ENCODE assay signal across 10 cellular contexts in genomic region chrX:2708016-2708415, GRCh38. TPM values are rescaled to one million over a fixed set of nuclear protein-coding genes. Genes with fewer than 3 reads are reported as not detected.
A peak's percentile ranks its signal among the peaks of the same experiment; 100 is the strongest.
DNase-seq lines count a peak whose midpoint lies in the region; ATAC-seq, FAIRE-seq and TF ChIP-seq lines count a peak whose summit lies in the region.
"Had no signal": no experiment of that assay in that cellular context is flagged by ENCODE, and none has a peak within 500 bp of the region (broad histone marks: within the 10 kb centered on the region; RNA-seq: fewer than 3 reads in every experiment).

No MANE protein-coding gene starts in this region.

- no peaks in the 10 kb centered on the region for H3K27me3 ChIP-seq in BLaER1 treated with 17β-estradiol and CSF1 and Interleukin-3, amounts not matched to agents 10 nM and 100 nM
- H3K27me3 ChIP-seq in HUES6 (ENCODE audit: control insufficient read depth, insufficient read depth, low read length), result no peaks in the 10 kb centered on the region
- H3K27me3 ChIP-seq in GM12878 (replicated peaks in 1 of 2; ENCODE audit: control insufficient read depth in 2 of 2, insufficient read depth in 2 of 2, low read length in 1 of 2), result no peaks in the 10 kb centered on the region
- no peaks in the 10 kb centered on the region for H3K27me3 ChIP-seq in muscle layer of duodenum (ENCODE audit: low read depth, low read length)

- in situ Hi-C loops in GM12878 (cut with MboI), result no loop called here

- peaks cover 12 to 98% (median 31%) of the 10 kb centered on the region in 11 experiments; a peak in 17 of 22 replicates for H4K20me1 ChIP-seq in BLaER1 treated with 17β-estradiol and CSF1 and Interleukin-3, amounts not matched to agents 10 nM and 100 nM
- H4K20me1 ChIP-seq in GM12878 (ENCODE audit: control insufficient read depth, insufficient read depth), result no peaks in the 10 kb centered on the region

- H3K4me2 ChIP-seq in BLaER1 treated with 17β-estradiol and CSF1 and Interleukin-3, amounts not matched to agents 10 nM and 100 nM, result peak overlapping the region; percentile 84 to 99 (median 91)
- H3K4me2 ChIP-seq in GM12878 (ENCODE audit: control insufficient read depth, insufficient read depth), result peak overlapping the region; percentile 64; the same call in 1 of the 2 replicates

- FAIRE-seq in GM12878 (lab: Jason Lieb, UNC), result no peak
- FAIRE-seq: endometrium had no signal

- H3K4me1 ChIP-seq in BLaER1 treated with 17β-estradiol and CSF1 and Interleukin-3, amounts not matched to agents 10 nM and 100 nM, result peaks cover 91 to 98% (median 96%) of the 10 kb centered on the region in 10 experiments
- H3K4me1 ChIP-seq in HUES6 (ENCODE audit: control insufficient read depth, insufficient read depth, low read length) (peaks cover 49% of the 10 kb centered on the region), GM12878 (ENCODE audit: control insufficient read depth, insufficient read depth, low read length) (peaks cover 34% of the 10 kb centered on the region), muscle layer of duodenum (ENCODE audit: control insufficient read depth in 1 of 2, insufficient read depth in 2 of 2, low read length in 2 of 2) (peaks cover 18 to 74% of the 10 kb centered on the region in 2 donors)

- no peak for TF ChIP-seq RAD21 in GM12878 (IDR thresholded peaks at IDR 0.05; ENCODE audit: insufficient read depth, low read depth, low read length)

- POLR2A ChIA-PET in GM12878 (lab: Charles Lee), result no interaction called here

- CTCF ChIA-PET in GM12878 (lab: Yijun Ruan, JAX), result no interaction called here

- peak; percentile 31 for ATAC-seq in GM12878

- no peak for TF ChIP-seq POLR2A in GM12878 (IDR thresholded peaks at IDR 0.05; ENCODE audit: low read depth, low read length)

- peak overlapping the region; percentile 3 to 59 (median 43); a peak in 17 of 20 replicates for H3K4me3 ChIP-seq in BLaER1 treated with 17β-estradiol and CSF1 and Interleukin-3, amounts not matched to agents 10 nM and 100 nM
- no peak overlapping the region for H3K4me3 ChIP-seq in HUES6 (ENCODE audit: low read depth, low read length)
- no peak overlapping the region for H3K4me3 ChIP-seq in GM12878
- H3K4me3 ChIP-seq in muscle layer of duodenum (ENCODE audit: low read depth in 1 of 2, low read length in 2 of 2), result peak overlapping the region in 1 of 2 donors; percentile 27

- no peak for TF ChIP-seq EP300 in GM12878 (IDR thresholded peaks at IDR 0.05; ENCODE audit: borderline replicate concordance in 1 of 2, control insufficient read depth in 1 of 2, low read depth in 2 of 2, low read length in 2 of 2)

- peaks cover 19% of the 10 kb centered on the region for H3K79me2 ChIP-seq in GM12878 (ENCODE audit: control insufficient read depth, insufficient read depth, low read length)

- peaks cover 23 to 40% (median 32%) of the 10 kb centered on the region in 11 experiments; a peak in 21 of 22 replicates for H3K36me3 ChIP-seq in BLaER1 treated with 17β-estradiol and CSF1 and Interleukin-3, amounts not matched to agents 10 nM and 100 nM
- H3K36me3 ChIP-seq in HUES6 (ENCODE audit: control insufficient read depth, insufficient read depth, low read length) (peaks cover 9% of the 10 kb centered on the region; the same call in 1 of the 2 replicates), GM12878 (ENCODE audit: control insufficient read depth in 2 of 2, insufficient read depth in 2 of 2, low read length in 1 of 2) (peaks cover 0 to 6% of the 10 kb centered on the region in 2 experiments; a peak in 2 of 4 replicates), muscle layer of duodenum (ENCODE audit: control insufficient read depth in 1 of 2, insufficient read depth in 2 of 2, low read length in 2 of 2) (peaks cover 4 to 6% of the 10 kb centered on the region in 2 donors)

- peak overlapping the region; percentile 78 to 95 (median 91) for H3K27ac ChIP-seq in BLaER1 treated with 17β-estradiol and CSF1 and Interleukin-3, amounts not matched to agents 10 nM and 100 nM
- H3K27ac ChIP-seq in HUES6 (ENCODE audit: low read depth, low read length) (peak overlapping the region; percentile 26; the same call in 1 of the 2 replicates), GM12878 (ENCODE audit: control insufficient read depth, insufficient read depth) (peak overlapping the region; percentile 63), muscle layer of duodenum (ENCODE audit: low read length) (peak overlapping the region; percentile 46)

- DNase-seq in GM12878 (ENCODE audit: low read depth, low spot score) (no peak), MV-4-11 (lab: John Stamatoyannopoulos, UW) (no peak), superior temporal gyrus (ENCODE audit: extremely low spot score) (no peak)
- no peak for DNase-seq in activated CD8-positive, alpha-beta memory T cell treated with anti-CD3 and anti-CD28 coated beads for 24 hours
- no peak for DNase-seq in stimulated activated naive CD4-positive, alpha-beta T cell (lab: John Stamatoyannopoulos, UW)
- DNase-seq: NCI-H146 had no signal

- SMC1A ChIA-PET in GM12878 (lab: Charles Lee; ENCODE audit: uncharacterized antibody, unreplicated experiment), result no interaction called here

- intact Hi-C loops in GM12878 (cut with micrococcal nuclease; ENCODE audit: unreplicated experiment), result no loop called here

- H3K9ac ChIP-seq in BLaER1 treated with 17β-estradiol and CSF1 and Interleukin-3, amounts not matched to agents 10 nM and 100 nM, result peak overlapping the region; percentile 58 to 80 (median 75); a peak in 21 of 22 replicates
- H3K9ac ChIP-seq in HUES6 (ENCODE audit: low read length) (no peak overlapping the region), GM12878 (ENCODE audit: control insufficient read depth, insufficient read depth, low read length) (no peak overlapping the region)

- RAD21 ChIA-PET in GM12878 (lab: Charles Lee; ENCODE audit: unreplicated experiment), result no interaction called here

- TF ChIP-seq CTCF in GM12878 (IDR thresholded peaks at IDR 0.05 in 2 of 3, conservative IDR thresholded peaks at IDR 0.05 in 1 of 3; ENCODE audit: control insufficient read depth in 2 of 3, extremely low read depth in 1 of 3, insufficient read depth in 1 of 3, low read depth in 3 of 3, low read length in 3 of 3), result no peak

- no peaks in the 10 kb centered on the region for H3K9me3 ChIP-seq in BLaER1 treated with 17β-estradiol and CSF1 and Interleukin-3, amounts not matched to agents 10 nM and 100 nM (replicated peaks in 1 of 11)
- H3K9me3 ChIP-seq in HUES6 (ENCODE audit: control insufficient read depth, insufficient read depth, low read depth, low read length), result no peaks in the 10 kb centered on the region
- H3K9me3 ChIP-seq in GM12878 (replicated peaks; ENCODE audit: control insufficient read depth, insufficient read depth, low read length), result no peaks in the 10 kb centered on the region; the same call in 2 of the 3 replicates
- H3K9me3 ChIP-seq in muscle layer of duodenum (ENCODE audit: control insufficient read depth in 1 of 2, low read length in 2 of 2), result no peaks in the 10 kb centered on the region

- WGBS in GM12878 (ENCODE audit: insufficient coverage, insufficient replicate concordance, low lambda C conversion rate, missing lambda C conversion rate), result 43% methylated on average over 6 of the region's 6 CpGs

- no TSS peak for BruUV-seq in GM12878 (replicated peaks; lab: Mats Ljungman, UMichigan)

- H2AFZ ChIP-seq in GM12878 (ENCODE audit: control insufficient read depth, low read depth, low read length), result peak overlapping the region; percentile 5; the same call in 1 of the 2 replicates

TF ChIP-seq in GM12878, 131 proteins besides CTCF, POLR2A, EP300 and RAD21 (continues in another document):
- TF ChIP-seq CHD2 (IDR thresholded peaks at IDR 0.05; ENCODE audit: borderline replicate concordance, low read depth, low read length), result no peak

RNA-seq across cellular contexts. Expression of gene CD99, which starts 16.9 kb away (rescaled TPM):
- 84.7 and 89.7 TPM in 2 replicates for total RNA-seq in GM12878 (2013; cell fraction: nucleolus; rRNA removed)
- total RNA-seq in GM12878 (2014; rRNA removed) (157 and 163 TPM in 2 replicates), GM12878 (2014; rRNA removed; fragmentation: Illumina TruSeq; extraction: Trizol) (128 and 134 TPM in 2 replicates), GM12878 (2021) (174 and 181 TPM in 2 replicates)
- polyA plus RNA-seq in GM12878 (2011; ENCODE audit: low read depth), result 27.6 TPM
- polyA plus RNA-seq in GM12878 (2011; rRNA removed) (31.4 and 43.4 TPM in 2 replicates), GM12878 (2014; fragmentation: Illumina TruSeq; extraction: Trizol) (148 and 154 TPM in 2 replicates), GM12878 (2014; fragmentation: Nextera tagmentation; extraction: Ambion mirVana) (10 to 100 TPM; 24.8 to 52.1 TPM), GM12878 (2014; rRNA removed) (227 and 242 TPM in 2 replicates), GM12878 (2016; fragmentation: Nextera tagmentation; extraction: Ambion mirVana) (100 to 1,000 TPM; 169 to 193 TPM)
- 73.8 and 89.2 TPM in 2 replicates for polyA plus RNA-seq in GM12878 (2011; cell fraction: cytosol; rRNA removed)
- polyA plus RNA-seq in GM12878 (2011; cell fraction: nucleus; rRNA removed), result 52.7 and 65.2 TPM in 2 replicates
- 83.9 and 108 TPM in 2 replicates for polyA plus RNA-seq in GM12878 (2012)
- polyA minus RNA-seq in GM12878 (2011; rRNA and poly(A)+ RNA removed), result 21.3 and 37.8 TPM in 2 replicates
- 32.6 and 35.1 TPM in 2 replicates for polyA minus RNA-seq in GM12878 (2011; cell fraction: cytosol; rRNA and poly(A)+ RNA removed)
- 8.7 and 16.3 TPM in 2 replicates for polyA minus RNA-seq in GM12878 (2011; cell fraction: nucleus; rRNA and poly(A)+ RNA removed)

RNA-seq across cellular contexts. Expression of gene XG, which starts 43.8 kb away (rescaled TPM):
- not detected in 2 replicates for total RNA-seq in GM12878 (2013; cell fraction: nucleolus; rRNA removed)
- total RNA-seq in GM12878 (2014; rRNA removed), result not detected in 2 replicates
- not detected in 2 replicates for total RNA-seq in GM12878 (2014; rRNA removed; fragmentation: Illumina TruSeq; extraction: Trizol)
- total RNA-seq in GM12878 (2021), result not detected in 2 replicates
- not detected for polyA plus RNA-seq in GM12878 (2011; ENCODE audit: low read depth)
- polyA plus RNA-seq in GM12878 (2011; rRNA removed), result not detected in 2 replicates
- polyA plus RNA-seq in GM12878 (2011; cell fraction: cytosol; rRNA removed), result not detected in 2 replicates
- polyA plus RNA-seq in GM12878 (2011; cell fraction: nucleus; rRNA removed), result not detected in 2 replicates
- not detected in 2 replicates for polyA plus RNA-seq in GM12878 (2012)
- polyA plus RNA-seq in GM12878 (2014; fragmentation: Illumina TruSeq; extraction: Trizol), result not detected in 2 replicates
- polyA plus RNA-seq in GM12878 (2014; fragmentation: Nextera tagmentation; extraction: Ambion mirVana), result not detected
- polyA plus RNA-seq in GM12878 (2014; rRNA removed), result not detected in 2 replicates
- polyA plus RNA-seq in GM12878 (2016; fragmentation: Nextera tagmentation; extraction: Ambion mirVana), result not detected
- not detected in 2 replicates for polyA minus RNA-seq in GM12878 (2011; rRNA and poly(A)+ RNA removed)
- polyA minus RNA-seq in GM12878 (2011; cell fraction: cytosol; rRNA and poly(A)+ RNA removed), result not detected in 2 replicates
- not detected in 2 replicates for polyA minus RNA-seq in GM12878 (2011; cell fraction: nucleus; rRNA and poly(A)+ RNA removed)

Comparison
In these comparisons a context has a peak if more than half of its experiments do, and no peak if none do; other contexts are left out.
1. H3K27ac ChIP-seq: peak in every context shown above with its lines; median percentile 91 in BLaER1 treated with 17β-estradiol and CSF1 and Interleukin-3, amounts not matched to agents 10 nM and 100 nM; 63 in GM12878; 46 in muscle layer of duodenum; 26 in HUES6.
2. H3K4me3 ChIP-seq: peak in BLaER1 treated with 17β-estradiol and CSF1 and Interleukin-3, amounts not matched to agents 10 nM and 100 nM (10 of 10); none in HUES6 (single experiment) and GM12878 (single experiment).
3. H3K9ac ChIP-seq: peak in BLaER1 treated with 17β-estradiol and CSF1 and Interleukin-3, amounts not matched to agents 10 nM and 100 nM (11 of 11); none in HUES6 (single experiment) and GM12878 (single experiment).